ENCODE assay signal across 29 cellular contexts in genomic region chr1:58477390-58477789, GRCh38.
DNase-seq lines count a peak whose midpoint lies in the region; ATAC-seq and TF ChIP-seq lines count a peak whose summit lies in the region.
"Had no signal": no experiment of that assay in that cellular context is flagged by ENCODE, and none has a peak within 500 bp of the region (broad histone marks: within the 10 kb centered on the region; RNA-seq: fewer than 3 reads in every experiment).

No MANE protein-coding gene starts in this region.

- H3K4me1 ChIP-seq in SJCRH30, result peaks cover 5% of the 10 kb centered on the region; the same call in 1 of the 2 replicates
- H3K4me1 ChIP-seq in foreskin keratinocyte, result no peaks in the 10 kb centered on the region
- H3K4me1 ChIP-seq: A549, body of pancreas, esophagus muscularis mucosa, gastrocnemius medialis, pancreas, suprapubic skin, upper lobe of right lung had no signal

- DNase-seq in A172 (ENCODE audit: low spot score) (peak; percentile 45), ELF-1 (ENCODE audit: low read depth, low spot score) (peak; percentile 2), SJCRH30 (peak; percentile 59 to 65), foreskin keratinocyte (peak; percentile 37 to 62), NCI-H1417 treated with DMSO at 0.1 percent for 48 hours (lab: John Stamatoyannopoulos, UW) (no peak), NCI-H2171 treated with DMSO at 0.1 percent for 48 hours (lab: John Stamatoyannopoulos, UW) (no peak), T1000 (lab: John Stamatoyannopoulos, UW) (no peak)
- DNase-seq in activated CD4-positive, alpha-beta T cell treated with anti-CD3 and anti-CD28 coated beads, Interleukin-2, amount 50 U/mL, for 1 hour, result no peak
- DNase-seq: activated CD4-positive, alpha-beta T cell treated with anti-CD3 and anti-CD28 coated beads, Interleukin-2, amount 50 U/mL, for 4 hours; activated CD4-positive, CD25-positive, alpha-beta regulatory T cell; activated naive CD4-positive, alpha-beta T cell; activated T-cell treated with anti-CD3 and anti-CD28 coated beads, Interleukin-2, amount 50 U/mL, for 72 hours; body of pancreas; CD4-positive, alpha-beta T cell; gastrocnemius medialis; IMR-90; NCI-H1048; NCI-H1694; NCI-H510A; pancreas; retina; small intestine; stimulated activated naive B cell treated with anti-CD40 and anti-IgM and Interleukin-4, amounts not matched to agents 10 μg/mL and 1 μg/mL and 100 μg/mL, for 72 hours; upper lobe of right lung had no signal

- no peak overlapping the region for H3K27ac ChIP-seq in SJCRH30
- H3K27ac ChIP-seq in foreskin keratinocyte, result no peak overlapping the region
- H3K27ac ChIP-seq: A549, body of pancreas, esophagus muscularis mucosa, gastrocnemius medialis, neural progenitor cell, pancreas, RWPE1, suprapubic skin, upper lobe of right lung had no signal

- TF ChIP-seq CTCF in foreskin keratinocyte (conservative IDR thresholded peaks at IDR 0.05), result no peak

- H3K27me3 ChIP-seq in SJCRH30, result no peaks in the 10 kb centered on the region
- no peaks in the 10 kb centered on the region for H3K27me3 ChIP-seq in foreskin keratinocyte
- H3K27me3 ChIP-seq: body of pancreas, esophagus muscularis mucosa, gastrocnemius medialis, neural progenitor cell, pancreas, suprapubic skin, upper lobe of right lung had no signal

- no peaks in the 10 kb centered on the region for H3K9me3 ChIP-seq in SJCRH30 (replicated peaks)
- H3K9me3 ChIP-seq: A549, body of pancreas, esophagus muscularis mucosa, gastrocnemius medialis, pancreas, suprapubic skin, upper lobe of right lung had no signal

- no peaks in the 10 kb centered on the region for H3K36me3 ChIP-seq in SJCRH30
- H3K36me3 ChIP-seq: gastrocnemius medialis, neural progenitor cell, pancreas had no signal

- ATAC-seq in foreskin keratinocyte, result peak; percentile 77
- ATAC-seq: A549; activated T-cell treated with anti-CD3 and anti-CD28 coated beads, Interleukin-2, amount 50 U/mL, for 72 hours; body of pancreas; gastrocnemius medialis; pancreas; stimulated activated naive B cell treated with anti-CD40 and anti-IgM and Interleukin-4, amounts not matched to agents 10 μg/mL and 1 μg/mL and 100 μg/mL, for 72 hours; upper lobe of right lung had no signal

- no peak overlapping the region for H3K4me3 ChIP-seq in SJCRH30
- H3K4me3 ChIP-seq: A549, body of pancreas, esophagus muscularis mucosa, gastrocnemius medialis, neural progenitor cell, pancreas, suprapubic skin, upper lobe of right lung had no signal

Comparison
In these comparisons a context has a peak if more than half of its experiments do, and no peak if none do; other contexts are left out.
1. DNase-seq: peak in A172 (single experiment), ELF-1 (single experiment), SJCRH30 (2 of 2) and foreskin keratinocyte (2 of 2); none in NCI-H1417 treated with DMSO at 0.1 percent for 48 hours (single experiment), activated CD4-positive, alpha-beta T cell treated with anti-CD3 and anti-CD28 coated beads, Interleukin-2, amount 50 U/mL, for 1 hour (single experiment), NCI-H2171 treated with DMSO at 0.1 percent for 48 hours (single experiment) and T1000 (single experiment).